In genomic region chr16:71780521-71781089, GRCh38 we compare ENCODE assay signal across 26 cellular contexts.
"Had no signal": no experiment of that assay in that cellular context is flagged by ENCODE, and none has a peak within 500 bp of the region (broad histone marks: within the 10 kb centered on the region; RNA-seq: fewer than 3 reads in every experiment).

No MANE protein-coding gene starts in this region.

- H3K4me1 Mint-ChIP-seq: neural progenitor cell had no signal

- H3K9me3 ChIP-seq: mucosa of descending colon, prostate gland, suprapubic skin, transverse colon, vagina had no signal

- H3K36me3 ChIP-seq: neural progenitor cell, prostate gland had no signal

- H3K4me2 ChIP-seq: neural progenitor cell had no signal

- H3K27ac ChIP-seq: cardiac muscle cell, neural progenitor cell, prostate gland, skin epidermis, suprapubic skin, transverse colon, vagina had no signal

- ATAC-seq: activated CD4-positive, CD25-positive, alpha-beta regulatory T cell treated with anti-CD3 and anti-CD28 coated beads, Interleukin-2, amount 50 U/mL, for 24 hours; mucosa of descending colon; right cardiac atrium had no signal

- H3K9me3 Mint-ChIP-seq: activated naive CD8-positive, alpha-beta T cell treated with anti-CD3 and anti-CD28 coated beads for 36 hours; naive B cell; neural progenitor cell; stimulated activated naive CD8-positive, alpha-beta T cell treated with anti-CD3 and anti-CD28 coated beads, Interleukin-15, Interleukin-2, amounts not matched to agents 100 ng/mL and 50 ng/mL, for 24 hours had no signal

- H2AFZ ChIP-seq: neural progenitor cell had no signal

- H3K4me3 ChIP-seq: cardiac muscle cell, mucosa of descending colon, neural progenitor cell, prostate gland, skin epidermis, suprapubic skin, transverse colon, vagina had no signal

- H3K4me3 Mint-ChIP-seq: activated naive CD8-positive, alpha-beta T cell treated with anti-CD3 and anti-CD28 coated beads for 36 hours; naive B cell; neural progenitor cell; stimulated activated naive CD8-positive, alpha-beta T cell treated with anti-CD3 and anti-CD28 coated beads, Interleukin-15, Interleukin-2, amounts not matched to agents 100 ng/mL and 50 ng/mL, for 24 hours had no signal

- H3K4me1 ChIP-seq: neural progenitor cell, prostate gland, suprapubic skin, vagina had no signal

- H3K27me3 Mint-ChIP-seq: activated naive CD8-positive, alpha-beta T cell treated with anti-CD3 and anti-CD28 coated beads for 36 hours; naive B cell; stimulated activated naive CD8-positive, alpha-beta T cell treated with anti-CD3 and anti-CD28 coated beads, Interleukin-15, Interleukin-2, amounts not matched to agents 100 ng/mL and 50 ng/mL, for 24 hours had no signal

- FAIRE-seq: endothelial cell of umbilical vein, islet of Langerhans had no signal

- H3K27me3 ChIP-seq: cardiac muscle cell, neural progenitor cell, suprapubic skin, transverse colon, vagina had no signal

- H3K27ac Mint-ChIP-seq: activated naive CD8-positive, alpha-beta T cell treated with anti-CD3 and anti-CD28 coated beads for 36 hours; neural progenitor cell; stimulated activated naive CD8-positive, alpha-beta T cell treated with anti-CD3 and anti-CD28 coated beads, Interleukin-15, Interleukin-2, amounts not matched to agents 100 ng/mL and 50 ng/mL, for 24 hours had no signal

- DNase-seq: activated CD8-positive, alpha-beta memory T cell treated with anti-CD3 and anti-CD28 coated beads for 24 hours; activated CD8-positive, alpha-beta memory T cell treated with anti-CD3 and anti-CD28 coated beads, Interleukin-2, amount 50 U/mL, for 48 hours; activated naive CD4-positive, alpha-beta T cell; activated naive CD8-positive, alpha-beta T cell treated with anti-CD3 and anti-CD28 coated beads for 36 hours; amniotic stem cell; dermis blood vessel endothelial cell; effector memory CD4-positive, alpha-beta T cell; hippocampal formation; mucosa of descending colon; naive B cell; right cardiac atrium; stimulated activated CD4-positive, alpha-beta T cell treated with anti-CD3 and anti-CD28 coated beads, Interleukin-15, amount 100 ng/mL, for 24 hours; stimulated activated CD4-positive, alpha-beta T cell treated with anti-CD3 and anti-CD28 coated beads, Interleukin-2, amount 100 ng/mL, for 48 hours; T-helper 1 cell; T1000; transverse colon had no signal
